Comparison of ENCODE assay signal across 1 cellular context in genomic region chr1:15847100-15847892, GRCh38.
TF ChIP-seq lines count a peak whose summit lies in the region.

A gene with protein sequence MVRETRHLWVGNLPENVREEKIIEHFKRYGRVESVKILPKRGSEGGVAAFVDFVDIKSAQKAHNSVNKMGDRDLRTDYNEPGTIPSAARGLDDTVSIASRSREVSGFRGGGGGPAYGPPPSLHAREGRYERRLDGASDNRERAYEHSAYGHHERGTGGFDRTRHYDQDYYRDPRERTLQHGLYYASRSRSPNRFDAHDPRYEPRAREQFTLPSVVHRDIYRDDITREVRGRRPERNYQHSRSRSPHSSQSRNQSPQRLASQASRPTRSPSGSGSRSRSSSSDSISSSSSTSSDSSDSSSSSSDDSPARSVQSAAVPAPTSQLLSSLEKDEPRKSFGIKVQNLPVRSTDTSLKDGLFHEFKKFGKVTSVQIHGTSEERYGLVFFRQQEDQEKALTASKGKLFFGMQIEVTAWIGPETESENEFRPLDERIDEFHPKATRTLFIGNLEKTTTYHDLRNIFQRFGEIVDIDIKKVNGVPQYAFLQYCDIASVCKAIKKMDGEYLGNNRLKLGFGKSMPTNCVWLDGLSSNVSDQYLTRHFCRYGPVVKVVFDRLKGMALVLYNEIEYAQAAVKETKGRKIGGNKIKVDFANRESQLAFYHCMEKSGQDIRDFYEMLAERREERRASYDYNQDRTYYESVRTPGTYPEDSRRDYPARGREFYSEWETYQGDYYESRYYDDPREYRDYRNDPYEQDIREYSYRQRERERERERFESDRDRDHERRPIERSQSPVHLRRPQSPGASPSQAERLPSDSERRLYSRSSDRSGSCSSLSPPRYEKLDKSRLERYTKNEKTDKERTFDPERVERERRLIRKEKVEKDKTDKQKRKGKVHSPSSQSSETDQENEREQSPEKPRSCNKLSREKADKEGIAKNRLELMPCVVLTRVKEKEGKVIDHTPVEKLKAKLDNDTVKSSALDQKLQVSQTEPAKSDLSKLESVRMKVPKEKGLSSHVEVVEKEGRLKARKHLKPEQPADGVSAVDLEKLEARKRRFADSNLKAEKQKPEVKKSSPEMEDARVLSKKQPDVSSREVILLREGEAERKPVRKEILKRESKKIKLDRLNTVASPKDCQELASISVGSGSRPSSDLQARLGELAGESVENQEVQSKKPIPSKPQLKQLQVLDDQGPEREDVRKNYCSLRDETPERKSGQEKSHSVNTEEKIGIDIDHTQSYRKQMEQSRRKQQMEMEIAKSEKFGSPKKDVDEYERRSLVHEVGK (N-terminal part only) (plus strand): TSS chr1:15847707. CDS start chr1:15848068, 361 bp downstream.

TF ChIP-seq in HepG2, 621 proteins besides CTCF, POLR2A, EP300 and RAD21 (continued from another document):
- TF ChIP-seq ZNF280D (CRISPR knock-in tag; IDR thresholded peaks at IDR 0.05) (0 out of 2 replicates have a peak, but pooled peaks have one; percentile 30), ZNF788 (CRISPR knock-in tag; IDR thresholded peaks at IDR 0.05; ENCODE audit: borderline replicate concordance) (0 out of 2 replicates have a peak, but pooled peaks have one; percentile 14), ZNF607 (CRISPR knock-in tag; IDR thresholded peaks at IDR 0.05; ENCODE audit: borderline replicate concordance) (peak; percentile 55)
